In the genomic region with DNA sequence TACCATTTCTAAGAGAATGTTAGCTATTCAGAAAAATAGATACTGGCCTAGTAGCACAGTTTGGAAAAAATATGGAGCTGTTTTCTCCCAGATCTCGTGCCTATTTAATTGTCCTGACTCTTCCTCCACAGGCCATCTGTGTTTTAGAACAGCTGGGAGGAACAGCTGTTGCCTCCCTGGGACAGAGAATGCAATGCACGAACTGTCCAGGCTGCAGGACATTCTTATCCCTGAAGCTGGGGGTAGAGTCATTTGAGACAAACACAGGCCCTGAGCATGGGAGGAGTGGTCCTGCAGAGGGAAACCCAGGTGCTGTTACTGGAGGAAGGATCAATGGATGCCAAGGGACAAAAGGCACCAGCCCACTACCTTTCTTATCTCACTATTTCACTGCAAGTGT, we compare ENCODE assay signal across 22 cellular contexts. TPM values are rescaled to one million over a fixed set of nuclear protein-coding genes. Genes with fewer than 3 reads are reported as not detected.
DNase-seq lines count a peak whose midpoint lies in the region; ATAC-seq and TF ChIP-seq lines count a peak whose summit lies in the region.
"Had no signal": no experiment of that assay in that cellular context is flagged by ENCODE, and none has a peak within 500 bp of the region (broad histone marks: within the 10 kb centered on the region; RNA-seq: fewer than 3 reads in every experiment).

No MANE protein-coding gene starts in this region.

- POLR2A ChIA-PET in Panc1 (lab: Charles Lee), result no interaction called here

- DNase-seq in EH (ENCODE audit: low read depth), result peak; percentile 39
- DNase-seq in Panc1 (ENCODE audit: low read depth, low spot score), result no peak
- DNase-seq in left ventricle myocardium superior, result no peak
- no peak for DNase-seq in sciatic nerve (ENCODE audit: low spot score)
- no peak for DNase-seq in SKM-1 (lab: John Stamatoyannopoulos, UW; ENCODE audit: unreplicated experiment)
- no peak for DNase-seq in SW 1271 (lab: John Stamatoyannopoulos, UW)
- no peak for DNase-seq in OCI-M2 (lab: John Stamatoyannopoulos, UW; ENCODE audit: unreplicated experiment)
- DNase-seq: ACHN; activated CD4-positive, alpha-beta T cell treated with anti-CD3 and anti-CD28 coated beads, Interleukin-2, amount 10 ng/mL, durations not matched to agents 24 days and 14 days; activated CD8-positive, alpha-beta memory T cell treated with anti-CD3 and anti-CD28 coated beads, Interleukin-2, amount 50 U/mL, for 4 hours; activated effector memory CD4-positive, alpha-beta T cell treated with anti-CD3 and anti-CD28 coated beads, Interleukin-2, amount 50 U/mL, for 16 hours; CD4-positive, CD25-positive, alpha-beta regulatory T cell; DMS79; dorsolateral prefrontal cortex; naive thymus-derived CD4-positive, alpha-beta T cell; NCI-H1694; pancreas; stimulated activated naive CD8-positive, alpha-beta T cell treated with anti-CD3 and anti-CD28 coated beads, Interleukin-15, amount 100 ng/mL, for 72 hours; T-helper 1 cell had no signal

- peak overlapping the region; percentile 87 for H3K27ac ChIP-seq in Panc1 (ENCODE audit: low read length)
- H3K27ac ChIP-seq: HL-60, pancreas had no signal

- no peaks in the 10 kb centered on the region for H3K9me3 ChIP-seq in Panc1 (ENCODE audit: control insufficient read depth, insufficient read depth, low read depth, low read length)
- H3K9me3 ChIP-seq: pancreas had no signal

- no TSS peak for BruUV-seq in Panc1 (replicated peaks; lab: Mats Ljungman, UMichigan)

- H3K4me3 ChIP-seq in Panc1 (ENCODE audit: low read depth in 2 of 2, low read length in 2 of 2), result no peak overlapping the region
- H3K4me3 ChIP-seq: dorsolateral prefrontal cortex, MG63, pancreas had no signal

- intact Hi-C loops in Panc1 (cut with micrococcal nuclease; ENCODE audit: unreplicated experiment) (no loop called here), left ventricle myocardium superior (cut with micrococcal nuclease) (no loop called here), sciatic nerve (cut with DNase I) (no loop called here)

- CTCF ChIA-PET in Panc1 (lab: Charles Lee), result no interaction called here

- H3K36me3 ChIP-seq in Panc1 (ENCODE audit: control insufficient read depth, insufficient read depth, low read length), result no peaks in the 10 kb centered on the region
- H3K36me3 ChIP-seq: MG63, pancreas had no signal

- H3K27me3 ChIP-seq in Panc1 (ENCODE audit: control insufficient read depth, insufficient read depth, low read length), result no peaks in the 10 kb centered on the region
- H3K27me3 ChIP-seq: dorsolateral prefrontal cortex, MG63, pancreas had no signal

- no peak for TF ChIP-seq CTCF in Panc1 (IDR thresholded peaks at IDR 0.05)

- H3K4me1 ChIP-seq in Panc1 (ENCODE audit: control insufficient read depth, insufficient read depth, low read length), result peaks cover 8% of the 10 kb centered on the region; the same call in 1 of the 2 replicates
- H3K4me1 ChIP-seq: pancreas had no signal

- in situ Hi-C loops in Panc1 (cut with HindIII; ENCODE audit: low pct_unique_long_range_greater_than_20kb, low sequenced_read_pairs), result no loop called here

- ATAC-seq in Panc1 (no peak), left ventricle myocardium superior (peak; percentile 82), sciatic nerve (peak; percentile 57), HG02973 (IDR thresholded peaks at IDR 0.05; ENCODE audit: unreplicated experiment) (no peak)
- ATAC-seq: naive thymus-derived CD4-positive, alpha-beta T cell; pancreas; stimulated activated naive CD8-positive, alpha-beta T cell treated with anti-CD3 and anti-CD28 coated beads, Interleukin-15, amount 100 ng/mL, for 72 hours had no signal

RNA-seq across cellular contexts. Expression of gene SPARC, which starts 20.9 kb away (rescaled TPM):
- total RNA-seq in Panc1 (2021; ENCODE audit: unreplicated experiment) (228 TPM), left ventricle myocardium superior (439 TPM), sciatic nerve (3,484 TPM)
- 986 TPM for polyA plus RNA-seq in Panc1 (2012; ENCODE audit: insufficient read length)
- total RNA-seq: activated CD4-positive, alpha-beta T cell treated with anti-CD3 and anti-CD28 coated beads, Interleukin-2, amount 10 ng/mL, durations not matched to agents 24 days and 14 days had no signal
- polyA plus RNA-seq: CD4-positive, CD25-positive, alpha-beta regulatory T cell had no signal

RNA-seq across cellular contexts. Expression of gene ATOX1, which starts 50.9 kb away (rescaled TPM):
- 202 TPM for total RNA-seq in Panc1 (2021; ENCODE audit: unreplicated experiment)
- polyA plus RNA-seq in Panc1 (2012; ENCODE audit: insufficient read length), result 298 TPM
- 63.2 TPM for total RNA-seq in left ventricle myocardium superior
- total RNA-seq in sciatic nerve, result 47.3 TPM

Comparison
In these comparisons a context has a peak if more than half of its experiments do, and no peak if none do; other contexts are left out.
1. ATAC-seq: peak in left ventricle myocardium superior (single experiment) and sciatic nerve (single experiment); none in Panc1 (single experiment) and HG02973 (single experiment).